ENCODE assay signal across 9 cellular contexts in genomic region chr11:67483901-67484665, GRCh38. TPM values are rescaled to one million over a fixed set of nuclear protein-coding genes. Genes with fewer than 3 reads are reported as not detected.
DNase-seq lines count a peak whose midpoint lies in the region; ATAC-seq, FAIRE-seq and TF ChIP-seq lines count a peak whose summit lies in the region.
"Had no signal": no experiment of that assay in that cellular context is flagged by ENCODE, and none has a peak within 500 bp of the region (broad histone marks: within the 10 kb centered on the region; RNA-seq: fewer than 3 reads in every experiment).

No MANE protein-coding gene starts in this region.

- H3K4me2 ChIP-seq in keratinocyte (ENCODE audit: control insufficient read depth, extremely low read depth, insufficient read depth, low read depth, low read length), result peak overlapping the region; percentile 80

- no peaks in the 10 kb centered on the region for H4K20me1 ChIP-seq in keratinocyte (ENCODE audit: control insufficient read depth, extremely low read depth, insufficient read depth, low read length)

- TF ChIP-seq CTCF in keratinocyte (optimal IDR thresholded peaks at IDR 0.05 in 1 of 3, IDR thresholded peaks at IDR 0.05 in 1 of 3, conservative IDR thresholded peaks at IDR 0.05 in 1 of 3; ENCODE audit: extremely low read depth in 1 of 3, insufficient read depth in 2 of 3, low read length in 3 of 3) (no peak), GM13977 (IDR thresholded peaks at IDR 0.05; ENCODE audit: extremely low read depth, insufficient read depth, missing control alignments) (no peak)

- DNase-seq in NCI-H510A treated with DMSO at 0.1 percent for 48 hours (lab: John Stamatoyannopoulos, UW) (peak; percentile 15), NCI-H510A (lab: John Stamatoyannopoulos, UW) (no peak), keratinocyte (ENCODE audit: low read depth, low spot score) (no peak), NOMO-1 treated with DMSO at 0.1 percent for 48 hours (lab: John Stamatoyannopoulos, UW; ENCODE audit: unreplicated experiment) (no peak), GM13977 (ENCODE audit: low spot score) (no peak), left colon (no peak)
- DNase-seq in activated T-cell treated with anti-CD3 and anti-CD28 coated beads, Interleukin-2, amount 50 U/mL, for 1 hour, result peak; percentile 49

- ATAC-seq in left colon, result no peak

- peak overlapping the region in 1 of 3 experiments; percentile 81 for H3K4me3 ChIP-seq in keratinocyte (ENCODE audit: control insufficient read depth in 2 of 3, extremely low read depth in 1 of 3, insufficient read depth in 2 of 3, low read depth in 1 of 3, low read length in 3 of 3)
- H3K4me3 ChIP-seq in subcutaneous abdominal adipose tissue (ENCODE audit: low read depth in 1 of 5, low read length in 5 of 5), result peak overlapping the region in 4 of 5 donors; percentile 57 to 87 (median 84)

- H3K9me1 ChIP-seq in keratinocyte (ENCODE audit: control insufficient read depth, extremely low read depth, insufficient read depth, low read length), result no peaks in the 10 kb centered on the region

- H3K9ac ChIP-seq in keratinocyte (ENCODE audit: control insufficient read depth, extremely low read depth, insufficient read depth, low read length) (no peak overlapping the region), subcutaneous abdominal adipose tissue (ENCODE audit: low read length in 5 of 5) (peak overlapping the region in 3 of 5 donors; percentile 31 to 53 (median 49))

- FAIRE-seq in keratinocyte (lab: Jason Lieb, UNC), result no peak
- FAIRE-seq: A204.1 had no signal

- H3K27me3 ChIP-seq in keratinocyte (ENCODE audit: control insufficient read depth, extremely low read depth, insufficient read depth, low read length) (no peaks in the 10 kb centered on the region), subcutaneous abdominal adipose tissue (ENCODE audit: control insufficient read depth in 5 of 5, insufficient read depth in 4 of 5, low read length in 5 of 5) (no peaks in the 10 kb centered on the region)

- dilution Hi-C loops in keratinocyte (cut with MboI; ENCODE audit: extremely low pct_ligation_motif_present, low sequenced_read_pairs), result no loop called here

- no peak overlapping the region for H2AFZ ChIP-seq in keratinocyte (ENCODE audit: control insufficient read depth, low read length)

- H3K9me3 ChIP-seq in keratinocyte (ENCODE audit: control insufficient read depth, low read depth, low read length), result no peaks in the 10 kb centered on the region
- H3K9me3 ChIP-seq in subcutaneous abdominal adipose tissue (ENCODE audit: control insufficient read depth in 5 of 5, low read length in 5 of 5), result no peaks in the 10 kb centered on the region

- peaks cover 4% of the 10 kb centered on the region for H3K79me2 ChIP-seq in keratinocyte (ENCODE audit: control insufficient read depth, insufficient read depth, low read length)

- in situ Hi-C loops in GM13977 (cut with MboI; ENCODE audit: low pct_unique_long_range_greater_than_20kb, low sequenced_read_pairs, unreplicated experiment), result no loop called here

- intact Hi-C loops in left colon (cut with DNase I, micrococcal nuclease), result no loop called here

- H3K27ac ChIP-seq in keratinocyte (ENCODE audit: control insufficient read depth, insufficient read depth, low read length) (no peak overlapping the region), subcutaneous abdominal adipose tissue (ENCODE audit: low read depth, low read length) (no peak overlapping the region)

- H3K4me1 ChIP-seq in keratinocyte (ENCODE audit: control insufficient read depth, extremely low read depth, insufficient read depth, low read length) (peaks cover 13% of the 10 kb centered on the region), subcutaneous abdominal adipose tissue (ENCODE audit: control insufficient read depth in 5 of 5, insufficient read depth in 5 of 5, low read length in 5 of 5) (peaks cover 3 to 29% (median 25%) of the 10 kb centered on the region in 5 donors)

- H3K36me3 ChIP-seq in keratinocyte (ENCODE audit: control insufficient read depth in 2 of 2, extremely low read depth in 1 of 2, insufficient read depth in 2 of 2, low read length in 2 of 2) (peaks cover 4 to 8% of the 10 kb centered on the region in 2 experiments), subcutaneous abdominal adipose tissue (ENCODE audit: control insufficient read depth in 5 of 5, insufficient read depth in 5 of 5, low read length in 5 of 5) (peaks cover 0 to 24% (median 10%) of the 10 kb centered on the region in 5 donors)

RNA-seq across cellular contexts. Expression of gene AIP, which starts 1.3 kb away (rescaled TPM):
- 32.5 to 42.9 TPM (median 35.3 TPM) in 3 replicates for polyA plus RNA-seq in keratinocyte
- 35.4 TPM for polyA plus RNA-seq in keratinocyte (2011; ENCODE audit: low read depth)
- polyA plus RNA-seq in keratinocyte (2011; cell fraction: cytosol; rRNA removed), result 25.8 and 44.9 TPM in 2 replicates
- polyA plus RNA-seq in keratinocyte (2011; cell fraction: nucleus; rRNA removed), result 26.3 and 35.1 TPM in 2 replicates
- polyA plus RNA-seq in keratinocyte (2012; ENCODE audit: low replicate concordance), result 34.4 and 36.4 TPM in 2 replicates
- 19.2 to 23.7 TPM (median 22.6 TPM) in 3 replicates for polyA minus RNA-seq in keratinocyte
- polyA minus RNA-seq in keratinocyte (2011; cell fraction: cytosol; rRNA and poly(A)+ RNA removed), result 26.3 TPM
- 10.3 and 11.4 TPM in 2 replicates for polyA minus RNA-seq in keratinocyte (2011; cell fraction: nucleus; rRNA and poly(A)+ RNA removed)
- total RNA-seq in left colon, result 10 to 100 TPM; 31.4 to 49.6 TPM

RNA-seq across cellular contexts. Expression of gene TMEM134, which starts 15.0 kb away (rescaled TPM):
- polyA plus RNA-seq in keratinocyte, result 24.7 to 71.1 TPM (median 40.4 TPM) in 3 replicates
- 10.7 TPM for polyA plus RNA-seq in keratinocyte (2011; ENCODE audit: low read depth)
- polyA plus RNA-seq in keratinocyte (2011; cell fraction: cytosol; rRNA removed), result 27.0 and 78.9 TPM in 2 replicates
- 37.4 and 52.6 TPM in 2 replicates for polyA plus RNA-seq in keratinocyte (2011; cell fraction: nucleus; rRNA removed)
- 42.7 and 77.6 TPM in 2 replicates for polyA plus RNA-seq in keratinocyte (2012; ENCODE audit: low replicate concordance)
- 7.9 to 18.5 TPM (median 12.6 TPM) in 3 replicates for polyA minus RNA-seq in keratinocyte
- polyA minus RNA-seq in keratinocyte (2011; cell fraction: cytosol; rRNA and poly(A)+ RNA removed), result 43.0 TPM
- polyA minus RNA-seq in keratinocyte (2011; cell fraction: nucleus; rRNA and poly(A)+ RNA removed), result 6.6 and 11.0 TPM in 2 replicates
- 10 to 100 TPM; 63.6 to 68.0 TPM for total RNA-seq in left colon

RNA-seq across cellular contexts. Expression of gene PITPNM1, which starts 21.1 kb away (rescaled TPM):
- polyA plus RNA-seq in keratinocyte, result 10.6 to 25.2 TPM (median 15.9 TPM) in 3 replicates
- 9.5 TPM for polyA plus RNA-seq in keratinocyte (2011; ENCODE audit: low read depth)
- polyA plus RNA-seq in keratinocyte (2011; cell fraction: cytosol; rRNA removed), result 11.1 and 22.5 TPM in 2 replicates
- 26.6 and 41.9 TPM in 2 replicates for polyA plus RNA-seq in keratinocyte (2011; cell fraction: nucleus; rRNA removed)
- polyA plus RNA-seq in keratinocyte (2012; ENCODE audit: low replicate concordance), result 11.2 and 21.3 TPM in 2 replicates
- 12.1 to 26.8 TPM (median 19.4 TPM) in 3 replicates for polyA minus RNA-seq in keratinocyte
- 71.4 TPM for polyA minus RNA-seq in keratinocyte (2011; cell fraction: cytosol; rRNA and poly(A)+ RNA removed)
- 20.2 and 22.1 TPM in 2 replicates for polyA minus RNA-seq in keratinocyte (2011; cell fraction: nucleus; rRNA and poly(A)+ RNA removed)
- total RNA-seq in left colon, result 100 to 1,000 TPM in 1 of 2 donors, 10 to 100 TPM in 1; 82.0 to 108 TPM

RNA-seq across cellular contexts. Expression of gene CDK2AP2, which starts 23.9 kb away (rescaled TPM):
- 8.0 to 31.1 TPM (median 9.7 TPM) in 3 replicates for polyA plus RNA-seq in keratinocyte
- 5.4 TPM for polyA plus RNA-seq in keratinocyte (2011; ENCODE audit: low read depth)
- polyA plus RNA-seq in keratinocyte (2011; cell fraction: cytosol; rRNA removed), result 18.2 and 28.7 TPM in 2 replicates
- polyA plus RNA-seq in keratinocyte (2011; cell fraction: nucleus; rRNA removed), result 10.4 and 11.5 TPM in 2 replicates
- polyA plus RNA-seq in keratinocyte (2012; ENCODE audit: low replicate concordance), result 26.2 and 36.1 TPM in 2 replicates
- 14.8 to 64.4 TPM (median 15.1 TPM) in 3 replicates for polyA minus RNA-seq in keratinocyte
- 38.2 TPM for polyA minus RNA-seq in keratinocyte (2011; cell fraction: cytosol; rRNA and poly(A)+ RNA removed)
- 5.9 and 7.5 TPM in 2 replicates for polyA minus RNA-seq in keratinocyte (2011; cell fraction: nucleus; rRNA and poly(A)+ RNA removed)
- 10 to 100 TPM; 79.5 to 86.2 TPM for total RNA-seq in left colon

RNA-seq across cellular contexts. Expression of gene CABP4, which starts 28.9 kb away (rescaled TPM):
- not detected in 3 replicates for polyA plus RNA-seq in keratinocyte
- 0.10 TPM for polyA plus RNA-seq in keratinocyte (2011; ENCODE audit: low read depth)
- not detected in 2 replicates for polyA plus RNA-seq in keratinocyte (2011; cell fraction: cytosol; rRNA removed)
- polyA plus RNA-seq in keratinocyte (2011; cell fraction: nucleus; rRNA removed), result not detected in 2 replicates
- not detected in 2 replicates for polyA plus RNA-seq in keratinocyte (2012; ENCODE audit: low replicate concordance)
- polyA minus RNA-seq in keratinocyte, result not detected in 3 replicates
- polyA minus RNA-seq in keratinocyte (2011; cell fraction: cytosol; rRNA and poly(A)+ RNA removed), result not detected
- not detected in 2 replicates for polyA minus RNA-seq in keratinocyte (2011; cell fraction: nucleus; rRNA and poly(A)+ RNA removed)
- 1 to 10 TPM; 1.1 to 2.0 TPM for total RNA-seq in left colon

Comparison
In these comparisons a context has a peak if more than half of its experiments do, and no peak if none do; other contexts are left out.
1. DNase-seq: peak in NCI-H510A treated with DMSO at 0.1 percent for 48 hours (single experiment) and activated T-cell treated with anti-CD3 and anti-CD28 coated beads, Interleukin-2, amount 50 U/mL, for 1 hour (single experiment); none in NCI-H510A (single experiment), keratinocyte (single experiment), NOMO-1 treated with DMSO at 0.1 percent for 48 hours (single experiment), GM13977 (single experiment) and left colon (0 of 2).